ENCODE assay signal across 29 cellular contexts in genomic region chr9:134605351-134605968, GRCh38. TPM values are rescaled to one million over a fixed set of nuclear protein-coding genes. Genes with fewer than 3 reads are reported as not detected.
DNase-seq lines count a peak whose midpoint lies in the region; ATAC-seq and TF ChIP-seq lines count a peak whose summit lies in the region.
"Had no signal": no experiment of that assay in that cellular context is flagged by ENCODE, and none has a peak within 500 bp of the region (broad histone marks: within the 10 kb centered on the region; RNA-seq: fewer than 3 reads in every experiment).

No MANE protein-coding gene starts in this region.

- H3K4me3 ChIP-seq in lung (no peak overlapping the region), stomach (no peak overlapping the region)
- H3K4me3 ChIP-seq: left lung, SJCRH30, transverse colon had no signal

- ATAC-seq in activated CD8-positive, alpha-beta memory T cell treated with anti-CD3 and anti-CD28 coated beads, Interleukin-2, amount 10 ng/mL, durations not matched to agents 7 days and 5 days, result no peak
- ATAC-seq in lung (ENCODE audit: insufficient read depth, low FRiP score) (no peak), GM21381 (IDR thresholded peaks at IDR 0.05; ENCODE audit: unreplicated experiment) (no peak)
- ATAC-seq: activated T-cell treated with anti-CD3 and anti-CD28 coated beads, Interleukin-2, amount 50 U/mL, for 72 hours; esophagus mucosa; left lung; naive thymus-derived CD4-positive, alpha-beta T cell; Panc1; stimulated activated naive CD8-positive, alpha-beta T cell treated with anti-CD3 and anti-CD28 coated beads, Interleukin-15, amount 100 ng/mL, for 72 hours had no signal

- TF ChIP-seq CTCF in lung (IDR thresholded peaks at IDR 0.05; ENCODE audit: control extremely low read depth, extremely low read depth) (no peak), stomach (IDR thresholded peaks at IDR 0.05) (no peak)

- H3K27ac Mint-ChIP-seq in activated CD8-positive, alpha-beta memory T cell treated with anti-CD3 and anti-CD28 coated beads, Interleukin-2, amount 10 ng/mL, durations not matched to agents 7 days and 5 days, result no peak overlapping the region
- no peak overlapping the region for H3K27ac Mint-ChIP-seq in activated T-helper 2 cell treated with anti-CD3 and anti-CD28 coated beads, Interferon-gamma antibody, Interleukin-2, Interleukin-4, amounts not matched to agents 10 μg/mL and 5 μg/mL and 100 μg/mL, durations not matched to agents 14 hours and 24 hours and 36 hours
- H3K27ac Mint-ChIP-seq: activated B cell treated with CpG ODN at 0.5 μM for 24 hours; activated T-cell treated with anti-CD3 and anti-CD28 coated beads, Interleukin-2, amount 50 U/mL, for 72 hours; H9; IgD-negative memory B cell; naive thymus-derived CD4-positive, alpha-beta T cell; stimulated activated naive CD8-positive, alpha-beta T cell treated with anti-CD3 and anti-CD28 coated beads, Interleukin-15, amount 100 ng/mL, for 72 hours had no signal

- TF ChIP-seq POLR2A in stomach (IDR thresholded peaks at IDR 0.05), result no peak

- no peaks in the 10 kb centered on the region for H3K4me1 ChIP-seq in lung (ENCODE audit: control insufficient read depth in 2 of 2, insufficient read depth in 2 of 2, low read length in 2 of 2)
- peaks cover 0 to 6% (median 0%) of the 10 kb centered on the region in 4 donors for H3K4me1 ChIP-seq in stomach

- H3K27me3 ChIP-seq in lung (ENCODE audit: control insufficient read depth, insufficient read depth), result no peaks in the 10 kb centered on the region
- peaks cover 0 to 21% (median 11%) of the 10 kb centered on the region in 3 donors for H3K27me3 ChIP-seq in stomach
- H3K27me3 ChIP-seq: SJCRH30, transverse colon had no signal

- H3K36me3 ChIP-seq in lung (ENCODE audit: control insufficient read depth in 2 of 2, insufficient read depth in 2 of 2, low read length in 2 of 2), result no peaks in the 10 kb centered on the region
- H3K36me3 ChIP-seq in stomach, result no peaks in the 10 kb centered on the region
- H3K36me3 ChIP-seq: left lung, SJCRH30, transverse colon had no signal

- peaks cover 4% of the 10 kb centered on the region for H3K27me3 Mint-ChIP-seq in activated CD8-positive, alpha-beta memory T cell treated with anti-CD3 and anti-CD28 coated beads, Interleukin-2, amount 10 ng/mL, durations not matched to agents 7 days and 5 days
- no peaks in the 10 kb centered on the region for H3K27me3 Mint-ChIP-seq in activated T-helper 2 cell treated with anti-CD3 and anti-CD28 coated beads, Interferon-gamma antibody, Interleukin-2, Interleukin-4, amounts not matched to agents 10 μg/mL and 5 μg/mL and 100 μg/mL, durations not matched to agents 14 hours and 24 hours and 36 hours (ENCODE audit: low read depth)
- H3K27me3 Mint-ChIP-seq: IgD-negative memory B cell; stimulated activated naive CD8-positive, alpha-beta T cell treated with anti-CD3 and anti-CD28 coated beads, Interleukin-15, amount 100 ng/mL, for 72 hours had no signal

- CTCF ChIA-PET in activated CD8-positive, alpha-beta memory T cell treated with anti-CD3 and anti-CD28 coated beads, Interleukin-2, amount 10 ng/mL, durations not matched to agents 7 days and 5 days (lab: Charles Lee), result no interaction called here

- peaks cover 0 to 3% of the 10 kb centered on the region in 2 donors for H3K9me3 ChIP-seq in lung (ENCODE audit: control insufficient read depth in 2 of 2, insufficient read depth in 1 of 2, low read length in 1 of 2)
- peaks cover 0 to 9% (median 0%) of the 10 kb centered on the region in 4 donors for H3K9me3 ChIP-seq in stomach
- H3K9me3 ChIP-seq: left lung, SJCRH30, transverse colon had no signal

- DNase-seq in activated CD8-positive, alpha-beta memory T cell treated with anti-CD3 and anti-CD28 coated beads, Interleukin-2, amount 10 ng/mL, durations not matched to agents 7 days and 5 days, result peak; percentile 31
- DNase-seq in activated CD8-positive, alpha-beta memory T cell treated with anti-CD3 and anti-CD28 coated beads for 24 hours, result no peak
- peak; percentile 1 for DNase-seq in activated T-helper 2 cell treated with anti-CD3 and anti-CD28 coated beads, Interferon-gamma antibody, Interleukin-2, Interleukin-4, amounts not matched to agents 10 μg/mL and 5 μg/mL and 100 μg/mL, durations not matched to agents 14 hours and 24 hours and 36 hours (ENCODE audit: low spot score)
- DNase-seq in lung (ENCODE audit: low spot score) (peak; percentile 14), stomach (peak; percentile 11), NOMO-1 treated with dmso at 0.1 percent for 144 hours (lab: John Stamatoyannopoulos, UW; ENCODE audit: unreplicated experiment) (no peak)
- no peak for DNase-seq in activated naive CD4-positive, alpha-beta T cell treated with Interleukin-2 at 50 U/mL for 16 hours
- DNase-seq: ACHN; activated B cell treated with CpG ODN at 0.5 μM for 24 hours; activated naive CD4-positive, alpha-beta T cell treated with anti-CD3 and anti-CD28 coated beads, Interleukin-2, amount 50 U/mL, for 16 hours; activated T-cell treated with anti-CD3 and anti-CD28 coated beads, Interleukin-2, amount 50 U/mL, for 72 hours; amniotic stem cell; DMS53; effector memory CD4-positive, alpha-beta T cell; GDM1; H9; left lung; naive thymus-derived CD4-positive, alpha-beta T cell; NCI-H1092; NCI-H187 treated with DMSO at 0.1 percent for 48 hours; NCI-H524 treated with DMSO at 0.1 percent for 48 hours; occipital lobe; SJCRH30; stimulated activated naive CD8-positive, alpha-beta T cell treated with anti-CD3 and anti-CD28 coated beads, Interleukin-15, amount 100 ng/mL, for 72 hours; transverse colon had no signal

- 87 to 96% methylated on average over 8 of the region's 8 CpGs for WGBS in lung, 2 donors
- WGBS in stomach, 5 donors, result 80 to 88% (median 86%) methylated on average over 3 to 8 of the region's 8 CpGs

- no peak overlapping the region for H3K4me3 Mint-ChIP-seq in activated CD8-positive, alpha-beta memory T cell treated with anti-CD3 and anti-CD28 coated beads, Interleukin-2, amount 10 ng/mL, durations not matched to agents 7 days and 5 days
- H3K4me3 Mint-ChIP-seq in activated T-helper 2 cell treated with anti-CD3 and anti-CD28 coated beads, Interferon-gamma antibody, Interleukin-2, Interleukin-4, amounts not matched to agents 10 μg/mL and 5 μg/mL and 100 μg/mL, durations not matched to agents 14 hours and 24 hours and 36 hours (ENCODE audit: low read depth), result no peak overlapping the region
- H3K4me3 Mint-ChIP-seq: activated B cell treated with CpG ODN at 0.5 μM for 24 hours; activated T-cell treated with anti-CD3 and anti-CD28 coated beads, Interleukin-2, amount 50 U/mL, for 72 hours; H9; naive thymus-derived CD4-positive, alpha-beta T cell; stimulated activated naive CD8-positive, alpha-beta T cell treated with anti-CD3 and anti-CD28 coated beads, Interleukin-15, amount 100 ng/mL, for 72 hours had no signal

- TF ChIP-seq EP300 in stomach (IDR thresholded peaks at IDR 0.05), result no peak

- no peak overlapping the region for H3K27ac ChIP-seq in lung (ENCODE audit: low read depth in 1 of 2, low read length in 1 of 2)
- H3K27ac ChIP-seq in stomach, result no peak overlapping the region
- H3K27ac ChIP-seq: left lung, SJCRH30 had no signal

- no peaks in the 10 kb centered on the region for H3K4me1 Mint-ChIP-seq in activated CD8-positive, alpha-beta memory T cell treated with anti-CD3 and anti-CD28 coated beads, Interleukin-2, amount 10 ng/mL, durations not matched to agents 7 days and 5 days
- no peaks in the 10 kb centered on the region for H3K4me1 Mint-ChIP-seq in activated T-helper 2 cell treated with anti-CD3 and anti-CD28 coated beads, Interferon-gamma antibody, Interleukin-2, Interleukin-4, amounts not matched to agents 10 μg/mL and 5 μg/mL and 100 μg/mL, durations not matched to agents 14 hours and 24 hours and 36 hours (ENCODE audit: low read depth)
- H3K4me1 Mint-ChIP-seq: activated B cell treated with CpG ODN at 0.5 μM for 24 hours; IgD-negative memory B cell; naive thymus-derived CD4-positive, alpha-beta T cell; stimulated activated naive CD8-positive, alpha-beta T cell treated with anti-CD3 and anti-CD28 coated beads, Interleukin-15, amount 100 ng/mL, for 72 hours had no signal

- no peaks in the 10 kb centered on the region for H3K36me3 Mint-ChIP-seq in activated CD8-positive, alpha-beta memory T cell treated with anti-CD3 and anti-CD28 coated beads, Interleukin-2, amount 10 ng/mL, durations not matched to agents 7 days and 5 days
- H3K36me3 Mint-ChIP-seq in activated T-helper 2 cell treated with anti-CD3 and anti-CD28 coated beads, Interferon-gamma antibody, Interleukin-2, Interleukin-4, amounts not matched to agents 10 μg/mL and 5 μg/mL and 100 μg/mL, durations not matched to agents 14 hours and 24 hours and 36 hours (ENCODE audit: low read depth), result no peaks in the 10 kb centered on the region
- H3K36me3 Mint-ChIP-seq: IgD-negative memory B cell; naive thymus-derived CD4-positive, alpha-beta T cell had no signal

- H3K9me3 Mint-ChIP-seq in activated CD8-positive, alpha-beta memory T cell treated with anti-CD3 and anti-CD28 coated beads, Interleukin-2, amount 10 ng/mL, durations not matched to agents 7 days and 5 days (ENCODE audit: low read depth), result no peaks in the 10 kb centered on the region
- no peaks in the 10 kb centered on the region for H3K9me3 Mint-ChIP-seq in activated T-helper 2 cell treated with anti-CD3 and anti-CD28 coated beads, Interferon-gamma antibody, Interleukin-2, Interleukin-4, amounts not matched to agents 10 μg/mL and 5 μg/mL and 100 μg/mL, durations not matched to agents 14 hours and 24 hours and 36 hours
- H3K9me3 Mint-ChIP-seq: activated B cell treated with CpG ODN at 0.5 μM for 24 hours; activated T-cell treated with anti-CD3 and anti-CD28 coated beads, Interleukin-2, amount 50 U/mL, for 72 hours; IgD-negative memory B cell; stimulated activated naive CD8-positive, alpha-beta T cell treated with anti-CD3 and anti-CD28 coated beads, Interleukin-15, amount 100 ng/mL, for 72 hours had no signal

- intact Hi-C loops in activated T-helper 2 cell treated with anti-CD3 and anti-CD28 coated beads, Interferon-gamma antibody, Interleukin-2, Interleukin-4, amounts not matched to agents 10 μg/mL and 5 μg/mL and 100 μg/mL, durations not matched to agents 14 hours and 24 hours and 36 hours (cut with micrococcal nuclease), result no loop called here
- intact Hi-C loops in stomach (cut with DNase I; ENCODE audit: low total_unique reads), result no loop called here

RNA-seq across cellular contexts. Expression of gene COL5A1, which starts 36.1 kb away (rescaled TPM):
- under 1 TPM; 0.09 to 0.16 TPM for total RNA-seq in activated CD8-positive, alpha-beta memory T cell treated with anti-CD3 and anti-CD28 coated beads, Interleukin-2, amount 10 ng/mL, durations not matched to agents 7 days and 5 days
- total RNA-seq in activated T-helper 2 cell treated with anti-CD3 and anti-CD28 coated beads, Interferon-gamma antibody, Interleukin-2, Interleukin-4, amounts not matched to agents 10 μg/mL and 5 μg/mL and 100 μg/mL, durations not matched to agents 14 hours and 24 hours and 36 hours, result 0.11 TPM in 1 of 2 replicates, not detected in the other
- 100 to 1,000 TPM in 1 of 2 donors, 10 to 100 TPM in 1; 96.6 to 169 TPM for total RNA-seq in lung
- 10 to 100 TPM; 12.2 to 34.1 TPM for polyA plus RNA-seq in lung
- total RNA-seq in stomach, result 100 to 1,000 TPM in 2 of 5 donors, 10 to 100 TPM in 3; 17.5 to 205 (median 48.2) TPM
- 10 to 100 TPM in 2 of 3 donors, 1 to 10 TPM in 1; 7.3 to 17.4 (median 17.3) TPM for polyA plus RNA-seq in stomach
- polyA plus RNA-seq: IgD-negative memory B cell; naive thymus-derived CD4-positive, alpha-beta T cell had no signal

Comparison
In these comparisons a context has a peak if more than half of its experiments do, and no peak if none do; other contexts are left out.
1. DNase-seq: peak in activated CD8-positive, alpha-beta memory T cell treated with anti-CD3 and anti-CD28 coated beads, Interleukin-2, amount 10 ng/mL, durations not matched to agents 7 days and 5 days (single experiment), activated T-helper 2 cell treated with anti-CD3 and anti-CD28 coated beads, Interferon-gamma antibody, Interleukin-2, Interleukin-4, amounts not matched to agents 10 μg/mL and 5 μg/mL and 100 μg/mL, durations not matched to agents 14 hours and 24 hours and 36 hours (single experiment), lung (single experiment) and stomach (single experiment); none in activated CD8-positive, alpha-beta memory T cell treated with anti-CD3 and anti-CD28 coated beads for 24 hours (single experiment), activated naive CD4-positive, alpha-beta T cell treated with Interleukin-2 at 50 U/mL for 16 hours (single experiment) and NOMO-1 treated with dmso at 0.1 percent for 144 hours (single experiment).
2. RNA of gene COL5A1, which starts 36.1 kb away (total RNA-seq): 96.6 to 169 TPM in lung and 17.5 to 205 TPM in stomach; 0.09 to 0.16 TPM in activated CD8-positive, alpha-beta memory T cell treated with anti-CD3 and anti-CD28 coated beads, Interleukin-2, amount 10 ng/mL, durations not matched to agents 7 days and 5 days and 0.11 TPM in activated T-helper 2 cell treated with anti-CD3 and anti-CD28 coated beads, Interferon-gamma antibody, Interleukin-2, Interleukin-4, amounts not matched to agents 10 μg/mL and 5 μg/mL and 100 μg/mL, durations not matched to agents 14 hours and 24 hours and 36 hours; every median in the first group is over 10 times any median in the second.